In the genomic region with DNA sequence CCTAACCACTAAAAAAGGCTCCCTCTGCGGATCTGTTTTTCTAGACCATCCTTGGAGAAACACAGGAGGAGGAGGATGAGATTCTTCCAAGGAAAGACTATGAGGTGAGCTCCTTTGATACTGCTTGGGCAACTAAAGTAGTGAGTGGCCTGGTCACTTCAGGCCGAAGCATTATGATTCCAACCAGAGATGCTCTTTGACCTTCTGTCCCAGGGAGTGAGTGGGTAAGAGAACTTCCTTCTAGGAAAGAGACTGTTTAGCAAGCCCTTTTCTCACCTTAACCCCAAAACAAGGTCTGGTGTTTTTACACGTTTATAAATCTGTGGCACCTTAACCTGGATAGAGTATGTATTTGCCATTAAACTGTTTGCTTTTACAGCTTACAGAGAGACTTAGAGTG, we compare ENCODE assay signal across 8 cellular contexts. TPM values are rescaled to one million over a fixed set of nuclear protein-coding genes. Genes with fewer than 3 reads are reported as not detected.
DNase-seq lines count a peak whose midpoint lies in the region; ATAC-seq, FAIRE-seq and TF ChIP-seq lines count a peak whose summit lies in the region.
"Had no signal": no experiment of that assay in that cellular context is flagged by ENCODE, and none has a peak within 500 bp of the region (broad histone marks: within the 10 kb centered on the region; RNA-seq: fewer than 3 reads in every experiment).

No MANE protein-coding gene starts in this region.

- peak overlapping the region; percentile 82 for H3K27ac Mint-ChIP-seq in activated naive CD8-positive, alpha-beta T cell
- no peak overlapping the region for H3K27ac Mint-ChIP-seq in stimulated activated naive CD8-positive, alpha-beta T cell treated with anti-CD3 and anti-CD28 coated beads, Interleukin-15, amount 100 ng/mL, for 72 hours

- no peak for ATAC-seq in stimulated activated naive CD8-positive, alpha-beta T cell treated with anti-CD3 and anti-CD28 coated beads, Interleukin-15, amount 100 ng/mL, for 72 hours
- ATAC-seq in GM21381 (IDR thresholded peaks at IDR 0.05; ENCODE audit: unreplicated experiment) (no peak), GM18519 (IDR thresholded peaks at IDR 0.05; ENCODE audit: low FRiP score, unreplicated experiment) (no peak)

- no peak overlapping the region for H2AFZ ChIP-seq in keratinocyte (ENCODE audit: control insufficient read depth, low read length)

- no peaks in the 10 kb centered on the region for H3K9me1 ChIP-seq in keratinocyte (ENCODE audit: control insufficient read depth, extremely low read depth, insufficient read depth, low read length)

- peaks cover 51% of the 10 kb centered on the region for H3K4me1 Mint-ChIP-seq in activated naive CD8-positive, alpha-beta T cell (ENCODE audit: low read depth)
- peaks cover 69% of the 10 kb centered on the region for H3K4me1 Mint-ChIP-seq in stimulated activated naive CD8-positive, alpha-beta T cell treated with anti-CD3 and anti-CD28 coated beads, Interleukin-15, amount 100 ng/mL, for 72 hours

- H3K27me3 ChIP-seq in HUES48 (ENCODE audit: control insufficient read depth, insufficient read depth, low read length): no peaks in the 10 kb centered on the region
- H3K27me3 ChIP-seq in keratinocyte (ENCODE audit: control insufficient read depth, extremely low read depth, insufficient read depth, low read length): no peaks in the 10 kb centered on the region

- H3K4me3 ChIP-seq in HUES48 (ENCODE audit: low read depth, low read length): peak overlapping the region; percentile 91
- H3K4me3 ChIP-seq in keratinocyte (ENCODE audit: control insufficient read depth in 2 of 3, extremely low read depth in 1 of 3, insufficient read depth in 2 of 3, low read depth in 1 of 3, low read length in 3 of 3): peak overlapping the region; percentile 65 to 98 (median 68)

- no peaks in the 10 kb centered on the region for H3K9me3 Mint-ChIP-seq in activated naive CD8-positive, alpha-beta T cell (ENCODE audit: low read depth)
- H3K9me3 Mint-ChIP-seq in stimulated activated naive CD8-positive, alpha-beta T cell treated with anti-CD3 and anti-CD28 coated beads, Interleukin-15, amount 100 ng/mL, for 72 hours: no peaks in the 10 kb centered on the region

- H3K79me2 ChIP-seq in keratinocyte (ENCODE audit: control insufficient read depth, insufficient read depth, low read length): peaks cover 51% of the 10 kb centered on the region

- peak overlapping the region; percentile 91 for H3K4me2 ChIP-seq in keratinocyte (ENCODE audit: control insufficient read depth, extremely low read depth, insufficient read depth, low read depth, low read length)

- DNase-seq in keratinocyte (ENCODE audit: low read depth, low spot score): no peak
- no peak for DNase-seq in stimulated activated naive CD8-positive, alpha-beta T cell treated with anti-CD3 and anti-CD28 coated beads, Interleukin-15, amount 100 ng/mL, for 72 hours
- no peak for DNase-seq in effector CD4-positive, alpha-beta T cell
- DNase-seq: activated CD4-positive, CD25-positive, alpha-beta regulatory T cell treated with anti-CD3 and anti-CD28 coated beads, Interleukin-2, amount 50 U/mL, for 72 hours had no signal

- peak overlapping the region; percentile 98 for H3K4me3 Mint-ChIP-seq in activated naive CD8-positive, alpha-beta T cell
- H3K4me3 Mint-ChIP-seq in stimulated activated naive CD8-positive, alpha-beta T cell treated with anti-CD3 and anti-CD28 coated beads, Interleukin-15, amount 100 ng/mL, for 72 hours: peak overlapping the region; percentile 96 to 98

- H3K36me3 ChIP-seq in HUES48 (ENCODE audit: control insufficient read depth, insufficient read depth, low read length): peaks cover 50% of the 10 kb centered on the region
- H3K36me3 ChIP-seq in keratinocyte (ENCODE audit: control insufficient read depth in 2 of 2, extremely low read depth in 1 of 2, insufficient read depth in 2 of 2, low read length in 2 of 2): peaks cover 9 to 19% of the 10 kb centered on the region in 2 experiments

- dilution Hi-C loops in keratinocyte (cut with MboI; ENCODE audit: extremely low pct_ligation_motif_present, low sequenced_read_pairs): no loop called here

- peaks cover 2% of the 10 kb centered on the region for H3K36me3 Mint-ChIP-seq in activated naive CD8-positive, alpha-beta T cell

- TF ChIP-seq CTCF in keratinocyte (optimal IDR thresholded peaks at IDR 0.05 in 1 of 3, IDR thresholded peaks at IDR 0.05 in 1 of 3, conservative IDR thresholded peaks at IDR 0.05 in 1 of 3; ENCODE audit: extremely low read depth in 1 of 3, insufficient read depth in 2 of 3, low read length in 3 of 3): no peak

- H3K9ac ChIP-seq in HUES48 (ENCODE audit: low read depth, low read length) (no peak overlapping the region), keratinocyte (ENCODE audit: control insufficient read depth, extremely low read depth, insufficient read depth, low read length) (peak overlapping the region; percentile 88)

- FAIRE-seq in keratinocyte (lab: Jason Lieb, UNC): peak; percentile 23

- no peaks in the 10 kb centered on the region for H3K9me3 ChIP-seq in HUES48 (ENCODE audit: control insufficient read depth, insufficient read depth, low read length)
- H3K9me3 ChIP-seq in keratinocyte (ENCODE audit: control insufficient read depth, low read depth, low read length): no peaks in the 10 kb centered on the region

- H3K27me3 Mint-ChIP-seq in activated naive CD8-positive, alpha-beta T cell: no peaks in the 10 kb centered on the region
- no peaks in the 10 kb centered on the region for H3K27me3 Mint-ChIP-seq in stimulated activated naive CD8-positive, alpha-beta T cell treated with anti-CD3 and anti-CD28 coated beads, Interleukin-15, amount 100 ng/mL, for 72 hours

- no peaks in the 10 kb centered on the region for H4K20me1 ChIP-seq in keratinocyte (ENCODE audit: control insufficient read depth, extremely low read depth, insufficient read depth, low read length)

- H3K4me1 ChIP-seq in HUES48 (ENCODE audit: control insufficient read depth, insufficient read depth, low read length) (peaks cover 31% of the 10 kb centered on the region), keratinocyte (ENCODE audit: control insufficient read depth, extremely low read depth, insufficient read depth, low read length) (peaks cover 47% of the 10 kb centered on the region)

- H3K27ac ChIP-seq in HUES48 (ENCODE audit: low read depth, low read length): no peak overlapping the region
- peak overlapping the region; percentile 94 for H3K27ac ChIP-seq in keratinocyte (ENCODE audit: control insufficient read depth, insufficient read depth, low read length)

RNA-seq across cellular contexts. Expression of a gene that starts 1.1 kb away (rescaled TPM):
- 5.2 to 9.8 TPM (median 7.4 TPM) in 3 replicates for polyA plus RNA-seq in keratinocyte
- 2.0 TPM for polyA plus RNA-seq in keratinocyte (2011; ENCODE audit: low read depth)
- 2.7 and 2.9 TPM in 2 replicates for polyA plus RNA-seq in keratinocyte (2011; cell fraction: cytosol; rRNA removed)
- 36.0 and 38.6 TPM in 2 replicates for polyA plus RNA-seq in keratinocyte (2011; cell fraction: nucleus; rRNA removed)
- 4.5 and 8.1 TPM in 2 replicates for polyA plus RNA-seq in keratinocyte (2012; ENCODE audit: low replicate concordance)
- 5.0 to 12.1 TPM (median 7.7 TPM) in 3 replicates for polyA minus RNA-seq in keratinocyte
- polyA minus RNA-seq in keratinocyte (2011; cell fraction: cytosol; rRNA and poly(A)+ RNA removed): 3.1 TPM
- 11.4 and 19.6 TPM in 2 replicates for polyA minus RNA-seq in keratinocyte (2011; cell fraction: nucleus; rRNA and poly(A)+ RNA removed)

RNA-seq across cellular contexts. Expression of a gene that starts 1.3 kb away (rescaled TPM):
- polyA plus RNA-seq in keratinocyte: 5.1 to 8.3 TPM (median 5.2 TPM) in 3 replicates
- 3.8 TPM for polyA plus RNA-seq in keratinocyte (2011; ENCODE audit: low read depth)
- 2.1 and 3.4 TPM in 2 replicates for polyA plus RNA-seq in keratinocyte (2011; cell fraction: cytosol; rRNA removed)
- 11.3 and 14.8 TPM in 2 replicates for polyA plus RNA-seq in keratinocyte (2011; cell fraction: nucleus; rRNA removed)
- 4.2 and 6.4 TPM in 2 replicates for polyA plus RNA-seq in keratinocyte (2012; ENCODE audit: low replicate concordance)
- 12.4 to 12.7 TPM (median 12.6 TPM) in 3 replicates for polyA minus RNA-seq in keratinocyte
- polyA minus RNA-seq in keratinocyte (2011; cell fraction: cytosol; rRNA and poly(A)+ RNA removed): 6.5 TPM
- 17.3 TPM in 2 replicates for polyA minus RNA-seq in keratinocyte (2011; cell fraction: nucleus; rRNA and poly(A)+ RNA removed)

RNA-seq across cellular contexts. Expression of a gene that starts 40.5 kb away (rescaled TPM):
- not detected in 3 replicates for polyA plus RNA-seq in keratinocyte
- not detected for polyA plus RNA-seq in keratinocyte (2011; ENCODE audit: low read depth)
- polyA plus RNA-seq in keratinocyte (2011; cell fraction: cytosol; rRNA removed): not detected in 2 replicates
- polyA plus RNA-seq in keratinocyte (2011; cell fraction: nucleus; rRNA removed): not detected in 2 replicates
- polyA plus RNA-seq in keratinocyte (2012; ENCODE audit: low replicate concordance): 0.47 TPM in 1 of 2 replicates, not detected in the other
- polyA minus RNA-seq in keratinocyte: not detected in 3 replicates
- polyA minus RNA-seq in keratinocyte (2011; cell fraction: cytosol; rRNA and poly(A)+ RNA removed): not detected
- not detected in 2 replicates for polyA minus RNA-seq in keratinocyte (2011; cell fraction: nucleus; rRNA and poly(A)+ RNA removed)

RNA-seq across cellular contexts. Expression of a gene that starts 45.1 kb away (rescaled TPM):
- polyA plus RNA-seq in keratinocyte: not detected in 3 replicates
- polyA plus RNA-seq in keratinocyte (2011; ENCODE audit: low read depth): not detected
- not detected in 2 replicates for polyA plus RNA-seq in keratinocyte (2011; cell fraction: cytosol; rRNA removed)
- polyA plus RNA-seq in keratinocyte (2011; cell fraction: nucleus; rRNA removed): not detected in 2 replicates
- polyA plus RNA-seq in keratinocyte (2012; ENCODE audit: low replicate concordance): 0.62 TPM in 1 of 2 replicates, not detected in the other
- not detected in 3 replicates for polyA minus RNA-seq in keratinocyte
- polyA minus RNA-seq in keratinocyte (2011; cell fraction: cytosol; rRNA and poly(A)+ RNA removed): not detected
- polyA minus RNA-seq in keratinocyte (2011; cell fraction: nucleus; rRNA and poly(A)+ RNA removed): not detected in 2 replicates

RNA-seq across cellular contexts. Expression of a gene that starts 51.7 kb away (rescaled TPM):
- polyA plus RNA-seq in keratinocyte: not detected in 3 replicates
- polyA plus RNA-seq in keratinocyte (2011; ENCODE audit: low read depth): not detected
- polyA plus RNA-seq in keratinocyte (2011; cell fraction: cytosol; rRNA removed): not detected in 2 replicates
- not detected in 2 replicates for polyA plus RNA-seq in keratinocyte (2011; cell fraction: nucleus; rRNA removed)
- polyA plus RNA-seq in keratinocyte (2012; ENCODE audit: low replicate concordance): not detected in 2 replicates
- polyA minus RNA-seq in keratinocyte: not detected in 3 replicates
- not detected for polyA minus RNA-seq in keratinocyte (2011; cell fraction: cytosol; rRNA and poly(A)+ RNA removed)
- polyA minus RNA-seq in keratinocyte (2011; cell fraction: nucleus; rRNA and poly(A)+ RNA removed): not detected in 2 replicates
